Comparison of ENCODE assay signal across 7 cellular contexts in genomic region chr1:144546274-144547171, GRCh38.
DNase-seq lines count a peak whose midpoint lies in the region; ATAC-seq and TF ChIP-seq lines count a peak whose summit lies in the region.
"Not testable (repeated sequence)": the region's sequence is repeated elsewhere in the genome, so short reads cannot be mapped to it uniquely, and the experiment has no call there.

No MANE protein-coding gene starts in this region.

- H3K36me3 ChIP-seq in iPS-15b (ENCODE audit: control insufficient read depth, insufficient read depth, low read length) = not testable (repeated sequence)

- peak overlapping the region; percentile 33 to 53 for H3K4me3 ChIP-seq in cardiac fibroblast (replicated peaks in 1 of 2; ENCODE audit: low read depth in 2 of 2, low read length in 2 of 2)
- peak overlapping the region; percentile 48 for H3K4me3 ChIP-seq in iPS-15b (ENCODE audit: low read depth, low read length)
- peak overlapping the region; percentile 58 for H3K4me3 ChIP-seq in retinal pigment epithelial cell (ENCODE audit: low read length)

- peak overlapping the region; percentile 80 for H3K9ac ChIP-seq in iPS-15b (ENCODE audit: low read depth, low read length)

- ATAC-seq in GM18511 (IDR thresholded peaks at IDR 0.05; ENCODE audit: unreplicated experiment) = peak; percentile 92
- ATAC-seq in HG02938 (IDR thresholded peaks at IDR 0.05; ENCODE audit: unreplicated experiment) = peak; percentile 86
- ATAC-seq in activated CD4-positive, CD25-positive, alpha-beta regulatory T cell treated with anti-CD3 and anti-CD28 coated beads, Interleukin-2, amount 50 U/mL, for 24 hours = peak; percentile 74 to 78

- not testable (repeated sequence) for H3K27me3 ChIP-seq in iPS-15b (ENCODE audit: control insufficient read depth, insufficient read depth, low read length)

- DNase-seq in NCI-H2107 treated with DMSO at 0.1 percent for 48 hours (lab: John Stamatoyannopoulos, UW; ENCODE audit: unreplicated experiment) (peak; percentile 69), cardiac fibroblast (ENCODE audit: low read depth in 2 of 2) (peak; percentile 95 to 97), retinal pigment epithelial cell (ENCODE audit: low read depth) (peak; percentile 90)

- not testable (repeated sequence) for H3K4me1 ChIP-seq in iPS-15b (ENCODE audit: control insufficient read depth, insufficient read depth, low read length)

- TF ChIP-seq CTCF in cardiac fibroblast (IDR thresholded peaks at IDR 0.05; ENCODE audit: low read depth, low read length); retinal pigment epithelial cell (conservative IDR thresholded peaks at IDR 0.05; ENCODE audit: low read depth, low read length): not testable (repeated sequence)

- H3K9me3 ChIP-seq in iPS-15b (ENCODE audit: control insufficient read depth, insufficient read depth, low read length) = not testable (repeated sequence)

Comparison
In these comparisons a context has a peak if more than half of its experiments do, and no peak if none do; other contexts are left out.
1. Peak in every context shown above with its lines: DNase-seq, ATAC-seq and H3K4me3 ChIP-seq.